ENCODE assay signal across 20 cellular contexts in the genomic region with DNA sequence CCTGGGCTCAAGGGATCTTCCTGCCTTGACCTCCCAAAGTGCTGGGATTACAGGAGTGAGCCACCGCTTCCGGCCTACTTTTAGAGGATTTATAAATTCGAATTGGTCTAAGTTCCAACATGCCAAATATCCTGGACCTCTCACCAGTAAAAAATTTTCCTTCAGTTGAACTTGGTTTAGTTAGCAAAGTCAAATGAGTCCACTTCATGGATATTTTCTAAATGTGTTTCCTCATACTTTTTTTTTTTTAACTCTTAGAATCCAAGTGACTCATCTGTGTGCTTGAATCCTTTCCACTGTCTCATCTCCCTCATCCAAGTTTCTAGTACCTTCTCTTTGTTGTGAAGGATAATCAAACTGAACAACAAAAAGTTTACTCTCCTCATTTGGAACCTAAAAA. TPM values are rescaled to one million over a fixed set of nuclear protein-coding genes. Genes with fewer than 3 reads are reported as not detected.
DNase-seq lines count a peak whose midpoint lies in the region; FAIRE-seq and TF ChIP-seq lines count a peak whose summit lies in the region.
"Had no signal": no experiment of that assay in that cellular context is flagged by ENCODE, and none has a peak within 500 bp of the region (broad histone marks: within the 10 kb centered on the region; RNA-seq: fewer than 3 reads in every experiment).

No MANE protein-coding gene starts in this region.

- POLR2A ChIA-PET in Caco-2 (lab: Charles Lee): no interaction called here
- POLR2A ChIA-PET in activated CD4-positive, alpha-beta T cell treated with anti-CD3 and anti-CD28 coated beads, Interleukin-2, amount 10 ng/mL, durations not matched to agents 7 days and 5 days (lab: Charles Lee): no interaction called here

- TF ChIP-seq CTCF in Caco-2 (IDR thresholded peaks at IDR 0.05; ENCODE audit: insufficient read depth in 1 of 2, low read depth in 1 of 2, low read length in 1 of 2, severe bottlenecking in 1 of 2, unreplicated experiment in 1 of 2) (no peak), bronchial epithelial cell (IDR thresholded peaks at IDR 0.05; ENCODE audit: insufficient read depth, low read length, severe bottlenecking) (no peak)

- peaks cover 19% of the 10 kb centered on the region for H3K36me3 Mint-ChIP-seq in Caco-2 (ENCODE audit: insufficient read depth, unreplicated experiment)
- H3K36me3 Mint-ChIP-seq in activated CD4-positive, alpha-beta T cell treated with anti-CD3 and anti-CD28 coated beads, Interleukin-2, amount 10 ng/mL, durations not matched to agents 7 days and 5 days (ENCODE audit: low read depth): no peaks in the 10 kb centered on the region
- H3K36me3 Mint-ChIP-seq: activated naive CD8-positive, alpha-beta T cell; CD8-positive, alpha-beta T cell had no signal

- no peak for FAIRE-seq in bronchial epithelial cell (lab: Jason Lieb, UNC)
- FAIRE-seq: kidney had no signal

- H3K36me3 ChIP-seq in Caco-2 (ENCODE audit: control insufficient read depth, insufficient read depth, low read length) (no peaks in the 10 kb centered on the region), bronchial epithelial cell (ENCODE audit: control insufficient read depth, insufficient read depth, low read length) (no peaks in the 10 kb centered on the region)
- H3K36me3 ChIP-seq: gastrocnemius medialis had no signal

- 0 out of 2 replicates have a peak, but pooled peaks cover 3% of the 10 kb centered on the region for H3K9me3 ChIP-seq in Caco-2
- H3K9me3 ChIP-seq: gastrocnemius medialis had no signal

- CTCF ChIA-PET in Caco-2 (lab: Charles Lee): no interaction called here
- CTCF ChIA-PET in activated CD4-positive, alpha-beta T cell treated with anti-CD3 and anti-CD28 coated beads, Interleukin-2, amount 10 ng/mL, durations not matched to agents 7 days and 5 days (lab: Charles Lee): no interaction called here

- H3K27ac Mint-ChIP-seq in Caco-2 (ENCODE audit: unreplicated experiment): peak overlapping the region; percentile 25
- no peak overlapping the region for H3K27ac Mint-ChIP-seq in activated CD4-positive, alpha-beta T cell treated with anti-CD3 and anti-CD28 coated beads, Interleukin-2, amount 10 ng/mL, durations not matched to agents 7 days and 5 days
- H3K27ac Mint-ChIP-seq: activated naive CD8-positive, alpha-beta T cell; CD8-positive, alpha-beta T cell had no signal

- no TSS peak for BruUV-seq in Caco-2 (replicated peaks; lab: Mats Ljungman, UMichigan)

- H3K27me3 ChIP-seq in Caco-2 (replicated peaks; ENCODE audit: control insufficient read depth, insufficient read depth, low read length): no peaks in the 10 kb centered on the region
- H3K27me3 ChIP-seq in bronchial epithelial cell (ENCODE audit: control insufficient read depth, insufficient read depth, low read length): no peaks in the 10 kb centered on the region
- H3K27me3 ChIP-seq: gastrocnemius medialis had no signal

- intact Hi-C loops in Caco-2 (cut with micrococcal nuclease; ENCODE audit: unreplicated experiment): no loop called here

- H3K4me1 Mint-ChIP-seq in Caco-2 (ENCODE audit: low read depth, unreplicated experiment): peaks cover 49% of the 10 kb centered on the region
- H3K4me1 Mint-ChIP-seq in activated CD4-positive, alpha-beta T cell treated with anti-CD3 and anti-CD28 coated beads, Interleukin-2, amount 10 ng/mL, durations not matched to agents 7 days and 5 days: peaks cover 25% of the 10 kb centered on the region

- DNase-seq in Caco-2 (no peak), HT1080 (ENCODE audit: low read depth) (peak; percentile 62), bronchial epithelial cell (ENCODE audit: low read depth) (peak; percentile 96), non-pigmented ciliary epithelial cell (ENCODE audit: low read depth) (peak; percentile 52), SKM-1 treated with dmso at 0.1 percent for 144 hours (lab: John Stamatoyannopoulos, UW; ENCODE audit: unreplicated experiment) (no peak), H4 (ENCODE audit: low spot score) (no peak), SIG-M5 treated with dmso at 0.1 percent for 504 hours (lab: John Stamatoyannopoulos, UW; ENCODE audit: unreplicated experiment) (no peak)
- DNase-seq in activated CD4-positive, alpha-beta T cell treated with anti-CD3 and anti-CD28 coated beads, Interleukin-2, amount 10 ng/mL, durations not matched to agents 7 days and 5 days: no peak
- DNase-seq: activated CD8-positive, alpha-beta memory T cell treated with anti-CD3 and anti-CD28 coated beads, Interleukin-2, amount 50 U/mL, for 4 hours; CD8-positive, alpha-beta T cell; cortex of kidney; gastrocnemius medialis; kidney; NCI-H187; NCI-H82; SIG-M5; stimulated activated CD4-positive, alpha-beta T cell treated with anti-CD3 and anti-CD28 coated beads, Interleukin-4, amount 100 ng/mL, for 24 hours; stimulated activated naive CD8-positive, alpha-beta T cell treated with anti-CD3 and anti-CD28 coated beads, Interleukin-15, amount 100 ng/mL, for 72 hours had no signal

- no peak overlapping the region for H3K4me3 Mint-ChIP-seq in Caco-2 (ENCODE audit: unreplicated experiment)
- H3K4me3 Mint-ChIP-seq in activated CD4-positive, alpha-beta T cell treated with anti-CD3 and anti-CD28 coated beads, Interleukin-2, amount 10 ng/mL, durations not matched to agents 7 days and 5 days: no peak overlapping the region
- H3K4me3 Mint-ChIP-seq: activated naive CD8-positive, alpha-beta T cell; CD8-positive, alpha-beta T cell; stimulated activated naive CD8-positive, alpha-beta T cell treated with anti-CD3 and anti-CD28 coated beads, Interleukin-15, amount 100 ng/mL, for 72 hours had no signal

- H3K9me3 Mint-ChIP-seq in Caco-2 (ENCODE audit: unreplicated experiment): no peaks in the 10 kb centered on the region
- H3K9me3 Mint-ChIP-seq in activated CD4-positive, alpha-beta T cell treated with anti-CD3 and anti-CD28 coated beads, Interleukin-2, amount 10 ng/mL, durations not matched to agents 7 days and 5 days: no peaks in the 10 kb centered on the region
- H3K9me3 Mint-ChIP-seq: CD8-positive, alpha-beta T cell; stimulated activated naive CD8-positive, alpha-beta T cell treated with anti-CD3 and anti-CD28 coated beads, Interleukin-15, amount 100 ng/mL, for 72 hours had no signal

- H3K27me3 Mint-ChIP-seq in Caco-2 (ENCODE audit: insufficient read depth, unreplicated experiment): no peaks in the 10 kb centered on the region
- H3K27me3 Mint-ChIP-seq in activated CD4-positive, alpha-beta T cell treated with anti-CD3 and anti-CD28 coated beads, Interleukin-2, amount 10 ng/mL, durations not matched to agents 7 days and 5 days: peaks cover 2% of the 10 kb centered on the region
- H3K27me3 Mint-ChIP-seq: activated naive CD8-positive, alpha-beta T cell had no signal

- H3K4me3 ChIP-seq in Caco-2 (ENCODE audit: low read depth, low read length) (no peak overlapping the region), bronchial epithelial cell (ENCODE audit: low read depth, low read length) (no peak overlapping the region)
- H3K4me3 ChIP-seq: gastrocnemius medialis had no signal

- peaks cover 39% of the 10 kb centered on the region for H3K4me1 ChIP-seq in Caco-2
- H3K4me1 ChIP-seq: gastrocnemius medialis had no signal

RNA-seq across cellular contexts. Expression of a gene that starts 49.7 kb away (rescaled TPM):
- 59.1 and 62.1 TPM in 2 replicates for total RNA-seq in Caco-2 (2022)
- total RNA-seq in HT1080 (2014; rRNA removed; shearing (Covaris generic)): 1.2 and 1.5 TPM in 2 replicates
- polyA plus RNA-seq in HT1080 (2015; cell fraction: cytosol; rRNA removed): 0.52 and 0.54 TPM in 2 replicates
- polyA plus RNA-seq in HT1080 (2015; cell fraction: nucleus; rRNA removed): 0.30 and 0.51 TPM in 2 replicates
- 35.0 and 42.9 TPM in 2 replicates for total RNA-seq in bronchial epithelial cell
- total RNA-seq in activated CD4-positive, alpha-beta T cell treated with anti-CD3 and anti-CD28 coated beads, Interleukin-2, amount 10 ng/mL, durations not matched to agents 7 days and 5 days: 1 to 10 TPM in 1 of 2 experiments, under 1 TPM in 1; 0.92 to 1.0 TPM
- total RNA-seq in H4 (2014; rRNA removed; shearing (Covaris generic)): 5.2 and 8.3 TPM in 2 replicates
- total RNA-seq: CD8-positive, alpha-beta T cell; myocyte had no signal

Comparison
In these comparisons a context has a peak if more than half of its experiments do, and no peak if none do; other contexts are left out.
1. DNase-seq: peak in HT1080 (single experiment), bronchial epithelial cell (single experiment) and non-pigmented ciliary epithelial cell (single experiment); none in Caco-2 (0 of 2), activated CD4-positive, alpha-beta T cell treated with anti-CD3 and anti-CD28 coated beads, Interleukin-2, amount 10 ng/mL, durations not matched to agents 7 days and 5 days (single experiment), SKM-1 treated with dmso at 0.1 percent for 144 hours (single experiment), H4 (single experiment) and SIG-M5 treated with dmso at 0.1 percent for 504 hours (single experiment).